In genomic region chr6:161637658-161638057, GRCh38 we compare ENCODE assay signal across 37 cellular contexts.
"Had no signal": no experiment of that assay in that cellular context is flagged by ENCODE, and none has a peak within 500 bp of the region (broad histone marks: within the 10 kb centered on the region; RNA-seq: fewer than 3 reads in every experiment).

No MANE protein-coding gene starts in this region.

- ATAC-seq: activated CD8-positive, alpha-beta T cell treated with anti-CD3 and anti-CD28 coated beads for 36 hours; activated naive CD8-positive, alpha-beta T cell treated with anti-CD3 and anti-CD28 coated beads, Interleukin-2, amount 50 U/mL, for 24 hours; activated T-cell treated with anti-CD3 and anti-CD28 coated beads, Interleukin-2, amount 50 U/mL, for 4 hours; activated T-cell treated with anti-CD3 and anti-CD28 coated beads, Interleukin-2, amount 50 U/mL, for 72 hours; activated T-helper 17 cell treated with anti-CD3 and anti-CD28 coated beads, Interleukin-2, amount 50 U/mL, for 72 hours had no signal

- H3K36me3 Mint-ChIP-seq: activated naive CD4-positive, alpha-beta T cell treated with anti-CD3 and anti-CD28 coated beads, Interleukin-2, amount 10 ng/mL, durations not matched to agents 7 days and 5 days; activated naive CD4-positive, alpha-beta T cell treated with anti-CD3 and anti-CD28 coated beads, Interleukin-2, amount 50 U/mL, for 24 hours; activated naive CD8-positive, alpha-beta T cell; activated naive CD8-positive, alpha-beta T cell treated with anti-CD3 and anti-CD28 coated beads, Interleukin-2, amount 10 ng/mL, durations not matched to agents 7 days and 5 days; brain had no signal

- DNase-seq: activated B cell treated with CpG ODN at 0.5 μM for 24 hours; activated CD4-positive, alpha-beta memory T cell treated with anti-CD3 and anti-CD28 coated beads for 36 hours; activated CD4-positive, alpha-beta T cell treated with anti-CD3 and anti-CD28 coated beads for 4 hours; activated CD4-positive, alpha-beta T cell treated with anti-CD3 and anti-CD28 coated beads, Interleukin-2, amount 10 ng/mL, durations not matched to agents 24 days and 14 days; activated CD4-positive, alpha-beta T cell treated with anti-CD3 and anti-CD28 coated beads, Interleukin-2, amount 50 U/mL, for 1 hour; activated CD4-positive, alpha-beta T cell treated with anti-CD3 and anti-CD28 coated beads, Interleukin-2, amount 50 U/mL, for 4 hours; activated CD4-positive, CD25-positive, alpha-beta regulatory T cell treated with anti-CD3 and anti-CD28 coated beads, Interleukin-2, amount 50 U/mL, for 72 hours; activated CD8-positive, alpha-beta memory T cell treated with anti-CD3 and anti-CD28 coated beads, Interleukin-2, amount 50 U/mL, for 4 hours; activated CD8-positive, alpha-beta T cell treated with anti-CD3 and anti-CD28 coated beads for 36 hours; activated effector memory CD4-positive, alpha-beta T cell treated with Interleukin-2 at 50 U/mL for 16 hours; activated gamma-delta T cell; activated naive CD4-positive, alpha-beta T cell treated with anti-CD3 and anti-CD28 coated beads, Interleukin-2, amount 10 ng/mL, durations not matched to agents 7 days and 5 days; activated naive CD4-positive, alpha-beta T cell treated with Interleukin-2 at 50 U/mL for 16 hours; activated naive CD8-positive, alpha-beta T cell treated with anti-CD3 and anti-CD28 coated beads, Interleukin-2, amount 10 ng/mL, durations not matched to agents 7 days and 5 days; activated naive CD8-positive, alpha-beta T cell treated with anti-CD3 and anti-CD28 coated beads, Interleukin-2, amount 50 U/mL, for 24 hours; activated T-cell treated with anti-CD3 and anti-CD28 coated beads for 4 hours; activated T-cell treated with anti-CD3 and anti-CD28 coated beads, Interleukin-2, amount 50 U/mL, for 1 hour; activated T-cell treated with anti-CD3 and anti-CD28 coated beads, Interleukin-2, amount 50 U/mL, for 4 hours; activated T-cell treated with anti-CD3 and anti-CD28 coated beads, Interleukin-2, amount 50 U/mL, for 72 hours; amygdala; anterior cingulate cortex; caudate nucleus; cerebellar nuclear complex; T-helper 1 cell; T-helper 2 cell; T-helper 9 cell had no signal

- H3K4me3 Mint-ChIP-seq: activated B cell treated with CpG ODN at 0.5 μM for 24 hours; activated CD4-positive, alpha-beta memory T cell treated with anti-CD3 and anti-CD28 coated beads for 36 hours; activated CD4-positive, alpha-beta T cell treated with anti-CD3 and anti-CD28 coated beads, Interleukin-2, amount 10 ng/mL, durations not matched to agents 24 days and 14 days; activated CD8-positive, alpha-beta T cell treated with anti-CD3 and anti-CD28 coated beads for 36 hours; activated naive CD4-positive, alpha-beta T cell treated with anti-CD3 and anti-CD28 coated beads, Interleukin-2, amount 10 ng/mL, durations not matched to agents 7 days and 5 days; activated naive CD4-positive, alpha-beta T cell treated with anti-CD3 and anti-CD28 coated beads, Interleukin-2, amount 50 U/mL, for 24 hours; activated naive CD8-positive, alpha-beta T cell; activated naive CD8-positive, alpha-beta T cell treated with anti-CD3 and anti-CD28 coated beads, Interleukin-2, amount 10 ng/mL, durations not matched to agents 7 days and 5 days; activated naive CD8-positive, alpha-beta T cell treated with anti-CD3 and anti-CD28 coated beads, Interleukin-2, amount 50 U/mL, for 24 hours; activated T-cell treated with anti-CD3 and anti-CD28 coated beads, Interleukin-2, amount 50 U/mL, for 4 hours; activated T-cell treated with anti-CD3 and anti-CD28 coated beads, Interleukin-2, amount 50 U/mL, for 72 hours; activated T-helper 1 cell treated with anti-CD3 and anti-CD28 coated beads, Interleukin-12 subunit alpha, Interleukin-12 subunit beta, Interleukin-2, Interleukin-4 antibody, amounts not matched to agents 30 ng/mL and 10 ng/mL and 1 ng/mL, durations not matched to agents 14 hours and 24 hours and 36 hours; activated T-helper 17 cell treated with anti-CD3 and anti-CD28 coated beads, Interleukin-2, amount 50 U/mL, for 72 hours; brain; central memory CD8-positive, alpha-beta T cell; T-helper 1 cell treated with Interleukin-12 subunit alpha and Interleukin-12 subunit beta and Interleukin-4 antibody, amounts not matched to agents 30 μg/mL and 1 μg/mL, for 36 hours; T-helper 2 cell treated with Interferon-gamma antibody and Interleukin-4, amounts not matched to agents 5 μg/mL and 100 μg/mL, for 36 hours had no signal

- H3K4me3 ChIP-seq: ascending aorta, cardiac muscle cell had no signal

- H3K27me3 ChIP-seq: ascending aorta, cardiac muscle cell had no signal

- H3K4me1 Mint-ChIP-seq: activated B cell treated with CpG ODN at 0.5 μM for 24 hours; activated CD4-positive, alpha-beta T cell treated with anti-CD3 and anti-CD28 coated beads, Interleukin-2, amount 10 ng/mL, durations not matched to agents 24 days and 14 days; activated naive CD4-positive, alpha-beta T cell treated with anti-CD3 and anti-CD28 coated beads, Interleukin-2, amount 10 ng/mL, durations not matched to agents 7 days and 5 days; activated naive CD4-positive, alpha-beta T cell treated with anti-CD3 and anti-CD28 coated beads, Interleukin-2, amount 50 U/mL, for 24 hours; activated naive CD8-positive, alpha-beta T cell treated with anti-CD3 and anti-CD28 coated beads, Interleukin-2, amount 10 ng/mL, durations not matched to agents 7 days and 5 days; activated naive CD8-positive, alpha-beta T cell treated with anti-CD3 and anti-CD28 coated beads, Interleukin-2, amount 50 U/mL, for 24 hours; activated T-helper 17 cell treated with anti-CD3 and anti-CD28 coated beads, Interleukin-2, amount 50 U/mL, for 72 hours; central memory CD8-positive, alpha-beta T cell had no signal

- H3K4me1 ChIP-seq: ascending aorta had no signal

- H3K9me3 Mint-ChIP-seq: activated B cell treated with CpG ODN at 0.5 μM for 24 hours; activated naive CD4-positive, alpha-beta T cell treated with anti-CD3 and anti-CD28 coated beads, Interleukin-2, amount 50 U/mL, for 24 hours; activated T-cell treated with anti-CD3 and anti-CD28 coated beads, Interleukin-2, amount 50 U/mL, for 4 hours had no signal

- H3K27ac ChIP-seq: ascending aorta, cardiac muscle cell, VCaP had no signal

- H3K27ac Mint-ChIP-seq: activated B cell treated with CpG ODN at 0.5 μM for 24 hours; activated CD4-positive, alpha-beta memory T cell treated with anti-CD3 and anti-CD28 coated beads for 36 hours; activated CD4-positive, alpha-beta T cell treated with anti-CD3 and anti-CD28 coated beads, Interleukin-2, amount 10 ng/mL, durations not matched to agents 24 days and 14 days; activated CD8-positive, alpha-beta T cell treated with anti-CD3 and anti-CD28 coated beads for 36 hours; activated naive CD4-positive, alpha-beta T cell treated with anti-CD3 and anti-CD28 coated beads, Interleukin-2, amount 10 ng/mL, durations not matched to agents 7 days and 5 days; activated naive CD4-positive, alpha-beta T cell treated with anti-CD3 and anti-CD28 coated beads, Interleukin-2, amount 50 U/mL, for 24 hours; activated naive CD8-positive, alpha-beta T cell; activated naive CD8-positive, alpha-beta T cell treated with anti-CD3 and anti-CD28 coated beads, Interleukin-2, amount 10 ng/mL, durations not matched to agents 7 days and 5 days; activated naive CD8-positive, alpha-beta T cell treated with anti-CD3 and anti-CD28 coated beads, Interleukin-2, amount 50 U/mL, for 24 hours; activated T-cell treated with anti-CD3 and anti-CD28 coated beads, Interleukin-2, amount 50 U/mL, for 72 hours; activated T-helper 1 cell treated with anti-CD3 and anti-CD28 coated beads, Interleukin-12 subunit alpha, Interleukin-12 subunit beta, Interleukin-2, Interleukin-4 antibody, amounts not matched to agents 30 ng/mL and 10 ng/mL and 1 ng/mL, durations not matched to agents 14 hours and 24 hours and 36 hours; activated T-helper 17 cell treated with anti-CD3 and anti-CD28 coated beads, Interleukin-2, amount 50 U/mL, for 72 hours; T-helper 1 cell treated with Interleukin-12 subunit alpha and Interleukin-12 subunit beta and Interleukin-4 antibody, amounts not matched to agents 30 μg/mL and 1 μg/mL, for 36 hours; T-helper 2 cell treated with Interferon-gamma antibody and Interleukin-4, amounts not matched to agents 5 μg/mL and 100 μg/mL, for 36 hours had no signal

- H3K27me3 Mint-ChIP-seq: activated B cell treated with CpG ODN at 0.5 μM for 24 hours; activated CD4-positive, alpha-beta memory T cell treated with anti-CD3 and anti-CD28 coated beads for 36 hours; activated CD4-positive, alpha-beta T cell treated with anti-CD3 and anti-CD28 coated beads, Interleukin-2, amount 10 ng/mL, durations not matched to agents 24 days and 14 days; activated CD8-positive, alpha-beta T cell treated with anti-CD3 and anti-CD28 coated beads for 36 hours; activated naive CD4-positive, alpha-beta T cell treated with anti-CD3 and anti-CD28 coated beads, Interleukin-2, amount 10 ng/mL, durations not matched to agents 7 days and 5 days; activated naive CD4-positive, alpha-beta T cell treated with anti-CD3 and anti-CD28 coated beads, Interleukin-2, amount 50 U/mL, for 24 hours; activated naive CD8-positive, alpha-beta T cell; activated naive CD8-positive, alpha-beta T cell treated with anti-CD3 and anti-CD28 coated beads, Interleukin-2, amount 10 ng/mL, durations not matched to agents 7 days and 5 days; activated naive CD8-positive, alpha-beta T cell treated with anti-CD3 and anti-CD28 coated beads, Interleukin-2, amount 50 U/mL, for 24 hours had no signal

- H3K9me3 ChIP-seq: ascending aorta had no signal

- H3K36me3 ChIP-seq: ascending aorta, cardiac muscle cell had no signal
